In genomic region chr20:3987296-3987695, GRCh38 we compare ENCODE assay signal across 21 cellular contexts.
"Had no signal": no experiment of that assay in that cellular context is flagged by ENCODE, and none has a peak within 500 bp of the region (broad histone marks: within the 10 kb centered on the region; RNA-seq: fewer than 3 reads in every experiment).

No MANE protein-coding gene starts in this region.

- H3K36me3 ChIP-seq: colonic mucosa, gastrocnemius medialis, heart left ventricle, transverse colon, vagina, WERI-Rb-1 had no signal

- H3K27me3 Mint-ChIP-seq: activated CD4-positive, alpha-beta memory T cell treated with anti-CD3 and anti-CD28 coated beads, Interleukin-2, amount 10 ng/mL, durations not matched to agents 7 days and 5 days; activated CD4-positive, alpha-beta T cell treated with anti-CD3 and anti-CD28 coated beads for 36 hours had no signal

- H3K27ac ChIP-seq: colonic mucosa, esophagus squamous epithelium, gastrocnemius medialis, heart left ventricle, parathyroid adenoma, skin epidermis, transverse colon, vagina, WERI-Rb-1 had no signal

- H3K4me3 Mint-ChIP-seq: activated CD4-positive, alpha-beta memory T cell treated with anti-CD3 and anti-CD28 coated beads, Interleukin-2, amount 10 ng/mL, durations not matched to agents 7 days and 5 days; activated CD4-positive, alpha-beta T cell treated with anti-CD3 and anti-CD28 coated beads for 36 hours; activated T-cell treated with anti-CD3 and anti-CD28 coated beads, Interleukin-2, amount 50 U/mL, for 4 hours had no signal

- H3K9me3 Mint-ChIP-seq: activated CD4-positive, alpha-beta memory T cell treated with anti-CD3 and anti-CD28 coated beads, Interleukin-2, amount 10 ng/mL, durations not matched to agents 7 days and 5 days; activated naive CD4-positive, alpha-beta T cell treated with anti-CD3 and anti-CD28 coated beads, Interleukin-2, amount 50 U/mL, for 72 hours; activated T-cell treated with anti-CD3 and anti-CD28 coated beads, Interleukin-2, amount 50 U/mL, for 4 hours had no signal

- H3K9me3 ChIP-seq: colonic mucosa, esophagus squamous epithelium, gastrocnemius medialis, heart left ventricle, transverse colon, vagina had no signal

- H3K27ac Mint-ChIP-seq: activated CD4-positive, alpha-beta memory T cell treated with anti-CD3 and anti-CD28 coated beads, Interleukin-2, amount 10 ng/mL, durations not matched to agents 7 days and 5 days; activated CD4-positive, alpha-beta T cell treated with anti-CD3 and anti-CD28 coated beads for 36 hours; activated naive CD4-positive, alpha-beta T cell treated with anti-CD3 and anti-CD28 coated beads, Interleukin-2, amount 50 U/mL, for 72 hours had no signal

- H3K4me1 ChIP-seq: colonic mucosa, gastrocnemius medialis, parathyroid adenoma, transverse colon had no signal

- H3K36me3 Mint-ChIP-seq: immature natural killer cell had no signal

- H3K4me3 ChIP-seq: colonic mucosa, esophagus squamous epithelium, gastrocnemius medialis, heart left ventricle, skin epidermis, transverse colon, vagina had no signal

- ATAC-seq: activated CD4-positive, alpha-beta T cell treated with anti-CD3 and anti-CD28 coated beads for 36 hours; activated naive CD4-positive, alpha-beta T cell treated with anti-CD3 and anti-CD28 coated beads, Interleukin-2, amount 50 U/mL, for 72 hours; activated T-cell treated with anti-CD3 and anti-CD28 coated beads, Interleukin-2, amount 50 U/mL, for 4 hours; gastrocnemius medialis; heart left ventricle had no signal

- DNase-seq: activated CD4-positive, alpha-beta memory T cell treated with anti-CD3 and anti-CD28 coated beads, Interleukin-2, amount 10 ng/mL, durations not matched to agents 7 days and 5 days; activated CD4-positive, alpha-beta T cell treated with anti-CD3 and anti-CD28 coated beads for 36 hours; activated gamma-delta T cell; activated T-cell treated with anti-CD3 and anti-CD28 coated beads, Interleukin-2, amount 50 U/mL, for 4 hours; amniotic stem cell; central memory CD4-positive, alpha-beta T cell; colonic mucosa; esophagus squamous epithelium; gastrocnemius medialis; heart left ventricle; immature natural killer cell; stimulated activated CD4-positive, alpha-beta T cell treated with anti-CD3 and anti-CD28 coated beads, Interleukin-15, amount 100 ng/mL, for 24 hours; stimulated activated CD4-positive, alpha-beta T cell treated with anti-CD3 and anti-CD28 coated beads, Interleukin-4, amount 100 ng/mL, for 1 hour; stimulated activated naive CD4-positive, alpha-beta T cell; substantia nigra; transverse colon; WERI-Rb-1 had no signal

- H3K27me3 ChIP-seq: colonic mucosa, esophagus squamous epithelium, gastrocnemius medialis, heart left ventricle, transverse colon, vagina had no signal

- H3K9ac ChIP-seq: parathyroid adenoma had no signal
